8 cellular contexts compared by ENCODE assay signal in genomic region chr2:54271843-54272600, GRCh38. TPM values are rescaled to one million over a fixed set of nuclear protein-coding genes. Genes with fewer than 3 reads are reported as not detected.
DNase-seq lines count a peak whose midpoint lies in the region; ATAC-seq and TF ChIP-seq lines count a peak whose summit lies in the region.
"Had no signal": no experiment of that assay in that cellular context is flagged by ENCODE, and none has a peak within 500 bp of the region (broad histone marks: within the 10 kb centered on the region; RNA-seq: fewer than 3 reads in every experiment).

No MANE protein-coding gene starts in this region.

- H2AK5ac ChIP-seq in mesendoderm (ENCODE audit: low read length), result no peak overlapping the region

- H3K4me1 ChIP-seq in mucosa of descending colon (ENCODE audit: low read depth) (no peaks in the 10 kb centered on the region), mesendoderm (ENCODE audit: control insufficient read depth, low read depth, low read length) (no peaks in the 10 kb centered on the region)

- intact Hi-C loops in mucosa of descending colon (cut with DNase I, micrococcal nuclease) (no loop called here), dorsolateral prefrontal cortex (cut with DNase I) (no loop called here)

- H4K8ac ChIP-seq in mesendoderm (ENCODE audit: low read depth, low read length), result no peak overlapping the region

- no CpG with 5 or more reads among the region's 6 CpGs for WGBS in mesendoderm (ENCODE audit: extremely low coverage, insufficient coverage, low lambda C conversion rate)

- no peak overlapping the region for H4K5ac ChIP-seq in mesendoderm (ENCODE audit: low read length)

- H3K27me3 ChIP-seq in mesendoderm (ENCODE audit: insufficient read depth, low read length, poor library complexity), result no peaks in the 10 kb centered on the region
- H3K27me3 ChIP-seq in dorsolateral prefrontal cortex, result no peaks in the 10 kb centered on the region

- no peak overlapping the region for H3K18ac ChIP-seq in mesendoderm (ENCODE audit: low read length)

- H3K4me3 ChIP-seq in mucosa of descending colon, result no peak overlapping the region
- H3K4me3 ChIP-seq in mesendoderm (ENCODE audit: low read length), result no peak overlapping the region
- H3K4me3 ChIP-seq in dorsolateral prefrontal cortex, result no peak overlapping the region

- no peak for DNase-seq in mucosa of descending colon
- DNase-seq in ureter (ENCODE audit: low spot score), result no peak
- no peak for DNase-seq in mesendoderm
- DNase-seq in dorsolateral prefrontal cortex, result no peak

- H3K56ac ChIP-seq in mesendoderm (ENCODE audit: low read length), result no peak overlapping the region

- no peaks in the 10 kb centered on the region for H3K79me2 ChIP-seq in mesendoderm (ENCODE audit: control insufficient read depth, insufficient read depth, low read length)

- no peak overlapping the region for H3K4me2 ChIP-seq in mesendoderm (ENCODE audit: low read length)

- H2BK5ac ChIP-seq in mesendoderm (ENCODE audit: low read length), result no peak overlapping the region

- no peaks in the 10 kb centered on the region for H3K9me3 ChIP-seq in mucosa of descending colon

- no peak overlapping the region for H3K27ac ChIP-seq in mesendoderm (ENCODE audit: low read depth, low read length)
- no peak overlapping the region for H3K27ac ChIP-seq in dorsolateral prefrontal cortex

- H3K23ac ChIP-seq in mesendoderm (ENCODE audit: low read length), result no peak overlapping the region

- ATAC-seq in GM19043 (IDR thresholded peaks at IDR 0.05; ENCODE audit: low read depth, unreplicated experiment) (peak; percentile 94), HG02588 (IDR thresholded peaks at IDR 0.05; ENCODE audit: unreplicated experiment) (peak; percentile 93), HG03469 (IDR thresholded peaks at IDR 0.05; ENCODE audit: unreplicated experiment) (peak; percentile 94), mucosa of descending colon (peak; percentile 51)

- H3K79me1 ChIP-seq in mesendoderm (ENCODE audit: low read length), result no peaks in the 10 kb centered on the region

- no peak overlapping the region for H2BK120ac ChIP-seq in mesendoderm (ENCODE audit: low read depth, low read length)

- no peak overlapping the region for H3K9ac ChIP-seq in mesendoderm (ENCODE audit: low read length)

- no peaks in the 10 kb centered on the region for H3K36me3 ChIP-seq in mucosa of descending colon (ENCODE audit: low read depth)
- H3K36me3 ChIP-seq in mesendoderm (ENCODE audit: control insufficient read depth, insufficient read depth, low read length), result no peaks in the 10 kb centered on the region

- no peak for TF ChIP-seq CTCF in mucosa of descending colon (IDR thresholded peaks at IDR 0.05)
- TF ChIP-seq CTCF in dorsolateral prefrontal cortex (IDR thresholded peaks at IDR 0.05 in 54 of 56, conservative IDR thresholded peaks at IDR 0.05 in 2 of 56; ENCODE audit: low read depth in 1 of 56, partially characterized antibody in 56 of 56), result no peak

- no peak overlapping the region for H3K4ac ChIP-seq in mesendoderm (ENCODE audit: low read depth, low read length)

- H2BK15ac ChIP-seq in mesendoderm (replicated peaks; ENCODE audit: low read depth), result no peak overlapping the region

RNA-seq across cellular contexts. Expression of gene TSPYL6, which starts 16.0 kb away (rescaled TPM):
- total RNA-seq in mucosa of descending colon (not detected), ureter (not detected), dorsolateral prefrontal cortex (1 to 10 TPM in 2 of 120 experiments, under 1 TPM in 108, not detected in 10; 0.11 to 1.2 (median 0.39) TPM)
- polyA plus RNA-seq in mesendoderm (2013, experiment 1 of 2), result not detected
- not detected for polyA plus RNA-seq in mesendoderm (2013, experiment 2 of 2)
- polyA plus RNA-seq: neural cell had no signal
